Comparison of ENCODE assay signal across 16 cellular contexts in genomic region chr20:4109307-4109564, GRCh38. TPM values are rescaled to one million over a fixed set of nuclear protein-coding genes. Genes with fewer than 3 reads are reported as not detected.
A peak's percentile ranks its signal among the peaks of the same experiment; 100 is the strongest.
DNase-seq lines count a peak whose midpoint lies in the region; ATAC-seq and TF ChIP-seq lines count a peak whose summit lies in the region.
"Had no signal": no experiment of that assay in that cellular context is flagged by ENCODE, and none has a peak within 500 bp of the region (broad histone marks: within the 10 kb centered on the region; RNA-seq: fewer than 3 reads in every experiment).

No MANE protein-coding gene starts in this region.

- no peaks in the 10 kb centered on the region for H4K20me1 ChIP-seq in GM23338 (replicated peaks; ENCODE audit: insufficient read depth)

- H3K79me2 ChIP-seq in GM23338 (replicated peaks; ENCODE audit: insufficient read depth) = no peaks in the 10 kb centered on the region

- no peaks in the 10 kb centered on the region for H3F3A ChIP-seq in GM23338 (replicated peaks; ENCODE audit: low read depth)

- H3K4me3 Mint-ChIP-seq in activated CD4-positive, alpha-beta T cell treated with anti-CD3 and anti-CD28 coated beads for 36 hours = no peak overlapping the region
- no peak overlapping the region for H3K4me3 Mint-ChIP-seq in GM23338
- H3K4me3 Mint-ChIP-seq: brain; neural crest cell; T-helper 2 cell treated with Interferon-gamma antibody and Interleukin-4, amounts not matched to agents 5 μg/mL and 100 μg/mL, for 36 hours; WTC11 had no signal

- no peak for TF ChIP-seq EP300 in esophagus muscularis mucosa (IDR thresholded peaks at IDR 0.05)

- POLR2A ChIA-PET in activated CD4-positive, alpha-beta T cell treated with anti-CD3 and anti-CD28 coated beads for 36 hours (lab: Charles Lee) = no interaction called here

- H2AFZ ChIP-seq in GM23338 = peak overlapping the region; percentile 1; the same call in 1 of the 2 replicates

- H3K4me3 ChIP-seq in GM23338 (no peak overlapping the region), RWPE2 (ENCODE audit: severe bottlenecking) (no peak overlapping the region), iPS-18a (ENCODE audit: low read length) (no peak overlapping the region), esophagus muscularis mucosa (no peak overlapping the region)
- H3K4me3 ChIP-seq: left lung, mucosa of descending colon, smooth muscle cell had no signal

- ATAC-seq in activated CD4-positive, alpha-beta T cell treated with anti-CD3 and anti-CD28 coated beads for 36 hours = no peak
- ATAC-seq in GM23338 (no peak), RWPE2 (ENCODE audit: low read depth) (peak; percentile 5; the same call in 1 of the 3 replicates), GM18498 (IDR thresholded peaks at IDR 0.05; ENCODE audit: unreplicated experiment) (no peak)

- no peak for DNase-seq in activated CD4-positive, alpha-beta T cell treated with anti-CD3 and anti-CD28 coated beads for 36 hours
- no peak for DNase-seq in activated CD4-positive, alpha-beta T cell treated with anti-CD3 and anti-CD28 coated beads for 48 hours
- DNase-seq in GM23338 (ENCODE audit: low spot score) (no peak), RWPE2 (ENCODE audit: low spot score) (no peak), esophagus muscularis mucosa (ENCODE audit: extremely low spot score) (no peak)
- DNase-seq in effector CD4-positive, alpha-beta T cell = no peak
- DNase-seq: NCI-H1105 had no signal

- no peaks in the 10 kb centered on the region for H3K36me3 Mint-ChIP-seq in activated CD4-positive, alpha-beta T cell treated with anti-CD3 and anti-CD28 coated beads for 36 hours (ENCODE audit: low read depth)
- H3K36me3 Mint-ChIP-seq in GM23338 (ENCODE audit: low read depth) = no peaks in the 10 kb centered on the region
- H3K36me3 Mint-ChIP-seq: brain, WTC11 had no signal

- TF ChIP-seq CTCF in GM23338 (conservative IDR thresholded peaks at IDR 0.05; ENCODE audit: low read depth in 2 of 2) (no peak), RWPE2 (IDR thresholded peaks at IDR 0.05; ENCODE audit: poor library complexity, severe bottlenecking) (no peak), esophagus muscularis mucosa (IDR thresholded peaks at IDR 0.05) (no peak)

- H3K9me3 ChIP-seq in RWPE2 (ENCODE audit: severe bottlenecking) (no peaks in the 10 kb centered on the region), iPS-18a (ENCODE audit: control insufficient read depth, low read depth, low read length) (no peaks in the 10 kb centered on the region), esophagus muscularis mucosa (no peaks in the 10 kb centered on the region)
- H3K9me3 ChIP-seq: left lung, mucosa of descending colon had no signal

- H3K4me1 Mint-ChIP-seq in activated CD4-positive, alpha-beta T cell treated with anti-CD3 and anti-CD28 coated beads for 36 hours = peaks cover 21% of the 10 kb centered on the region
- peaks cover 16% of the 10 kb centered on the region for H3K4me1 Mint-ChIP-seq in GM23338

- H3K9ac ChIP-seq in iPS-18a (ENCODE audit: low read length) = peak overlapping the region; percentile 28

- H3K27ac ChIP-seq in GM23338 (ENCODE audit: low read depth) = no peak overlapping the region
- peak overlapping the region; percentile 25 for H3K27ac ChIP-seq in RWPE2 (ENCODE audit: poor library complexity, severe bottlenecking)
- no peak overlapping the region for H3K27ac ChIP-seq in iPS-18a (ENCODE audit: low read length)
- no peak overlapping the region for H3K27ac ChIP-seq in esophagus muscularis mucosa (replicated peaks in 1 of 4)
- H3K27ac ChIP-seq: left lung had no signal

- H3K9me3 Mint-ChIP-seq in activated CD4-positive, alpha-beta T cell treated with anti-CD3 and anti-CD28 coated beads for 36 hours (ENCODE audit: low read depth) = no peaks in the 10 kb centered on the region
- H3K9me3 Mint-ChIP-seq in GM23338 = no peaks in the 10 kb centered on the region
- H3K9me3 Mint-ChIP-seq: brain; neural crest cell; T-helper 2 cell treated with Interferon-gamma antibody and Interleukin-4, amounts not matched to agents 5 μg/mL and 100 μg/mL, for 36 hours; WTC11 had no signal

- peaks cover 3% of the 10 kb centered on the region for H3K27me3 Mint-ChIP-seq in activated CD4-positive, alpha-beta T cell treated with anti-CD3 and anti-CD28 coated beads for 36 hours
- peaks cover 7% of the 10 kb centered on the region for H3K27me3 Mint-ChIP-seq in GM23338 (ENCODE audit: insufficient read depth, low read depth, poor library complexity)

- intact Hi-C loops in activated CD4-positive, alpha-beta T cell treated with anti-CD3 and anti-CD28 coated beads for 36 hours (cut with DNase I, micrococcal nuclease) = loop anchor here in 1 of 2 experiments (2.0 kb wide), 1 partner anchor 484 kb away; no protein-coding TSS in a partner anchor
- intact Hi-C loops in esophagus muscularis mucosa (cut with DNase I) = no loop called here

- H3K4me2 ChIP-seq in GM23338 = no peak overlapping the region

- CTCF ChIA-PET in activated CD4-positive, alpha-beta T cell treated with anti-CD3 and anti-CD28 coated beads for 36 hours (lab: Charles Lee) = interaction anchor here (1.4 to 1.7 kb wide), 2 partner anchors 14 to 485 kb away, joined by 4 to 5 read pairs; no protein-coding TSS in a partner anchor

- no peaks in the 10 kb centered on the region for H3K36me3 ChIP-seq in GM23338 (ENCODE audit: insufficient read depth)
- H3K36me3 ChIP-seq in RWPE2 (ENCODE audit: low read depth) = no peaks in the 10 kb centered on the region
- H3K36me3 ChIP-seq in iPS-18a (ENCODE audit: control insufficient read depth, low read depth, low read length) = no peaks in the 10 kb centered on the region
- H3K36me3 ChIP-seq in esophagus muscularis mucosa = no peaks in the 10 kb centered on the region
- H3K36me3 ChIP-seq: left lung had no signal

- H3K27me3 ChIP-seq in GM23338 (ENCODE audit: insufficient read depth) (no peaks in the 10 kb centered on the region), RWPE2 (ENCODE audit: insufficient read depth, poor library complexity, severe bottlenecking) (no peaks in the 10 kb centered on the region), iPS-18a (ENCODE audit: control insufficient read depth, insufficient read depth, low read length) (no peaks in the 10 kb centered on the region), esophagus muscularis mucosa (peaks cover 0 to 8% (median 0%) of the 10 kb centered on the region in 4 donors)
- H3K27me3 ChIP-seq: left lung had no signal

- TF ChIP-seq POLR2A in esophagus muscularis mucosa (IDR thresholded peaks at IDR 0.05; ENCODE audit: low read depth) = no peak

- no peaks in the 10 kb centered on the region for H3K9me2 ChIP-seq in GM23338 (ENCODE audit: insufficient read depth)

- H3K4me1 ChIP-seq in GM23338 (ENCODE audit: insufficient read depth) (no peaks in the 10 kb centered on the region), RWPE2 (ENCODE audit: insufficient read depth, poor library complexity, severe bottlenecking) (peaks cover 15% of the 10 kb centered on the region), iPS-18a (ENCODE audit: control insufficient read depth, low read depth, low read length) (peaks cover 4% of the 10 kb centered on the region), esophagus muscularis mucosa (peaks cover 3 to 13% (median 9%) of the 10 kb centered on the region in 4 donors)

- WGBS in esophagus muscularis mucosa = 84% methylated on average over 3 of the region's 3 CpGs

- peak overlapping the region; percentile 82 for H3K27ac Mint-ChIP-seq in activated CD4-positive, alpha-beta T cell treated with anti-CD3 and anti-CD28 coated beads for 36 hours
- H3K27ac Mint-ChIP-seq in GM23338 = peak overlapping the region; percentile 37; the same call in 1 of the 2 replicates
- H3K27ac Mint-ChIP-seq: WTC11 had no signal

TF ChIP-seq in GM23338, 12 proteins besides CTCF, POLR2A, EP300 and RAD21:
- TF ChIP-seq JUNB (IDR thresholded peaks at IDR 0.05; ENCODE audit: unreplicated experiment) (no peak), NANOG (IDR thresholded peaks at IDR 0.05; ENCODE audit: borderline replicate concordance) (no peak), EZH2phosphoT487 (IDR thresholded peaks at IDR 0.05; ENCODE audit: unreplicated experiment) (no peak), ZNF114 (CRISPR knock-in tag; IDR thresholded peaks at IDR 0.05) (no peak), CREB1 (CRISPR knock-in tag; IDR thresholded peaks at IDR 0.05; ENCODE audit: low read depth) (no peak), ZNF331 (CRISPR knock-in tag; IDR thresholded peaks at IDR 0.05; ENCODE audit: low read depth) (no peak), POLR2AphosphoS5 (IDR thresholded peaks at IDR 0.05; ENCODE audit: low read depth) (no peak), ETS1 (IDR thresholded peaks at IDR 0.05) (no peak)
TF ChIP-seq in GM23338: peak in this region for 0.

RNA-seq across cellular contexts. Expression of gene SMOX, which starts 39.4 kb away (rescaled TPM):
- 1 to 10 TPM; 3.5 to 7.1 TPM for total RNA-seq in activated CD4-positive, alpha-beta T cell treated with anti-CD3 and anti-CD28 coated beads for 36 hours
- total RNA-seq in GM23338 (2014; rRNA removed; shearing (Covaris generic)) = 4.8 and 7.9 TPM in 2 replicates
- 7.0 and 7.9 TPM in 2 replicates for polyA plus RNA-seq in GM23338 (2016; fragmentation: Nextera tagmentation; extraction: Ambion mirVana)
- 10 to 100 TPM in 1 of 4 donors, 1 to 10 TPM in 3; 3.3 to 10.5 (median 8.9) TPM for total RNA-seq in esophagus muscularis mucosa
